In the genomic region with DNA sequence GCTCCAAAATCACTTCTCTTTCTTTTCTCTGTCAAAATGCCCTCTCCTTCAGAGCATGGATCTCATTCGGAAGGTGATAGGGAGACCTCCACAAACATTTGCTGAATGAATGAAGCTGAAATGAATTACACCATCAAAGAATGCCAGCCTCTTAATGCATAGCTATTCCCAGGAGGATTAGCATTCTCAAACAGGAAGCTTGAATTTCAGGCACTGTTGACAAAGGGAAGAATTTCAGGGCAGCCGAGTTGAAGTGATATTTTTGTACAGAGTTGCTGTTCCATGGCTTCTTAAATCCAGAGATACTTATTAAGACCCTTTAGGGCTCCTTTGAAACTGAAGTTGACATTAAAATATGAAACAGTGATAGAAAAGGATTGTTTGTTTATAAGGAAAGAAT, we compare ENCODE assay signal across 17 cellular contexts. TPM values are rescaled to one million over a fixed set of nuclear protein-coding genes. Genes with fewer than 3 reads are reported as not detected.
DNase-seq lines count a peak whose midpoint lies in the region; ATAC-seq and TF ChIP-seq lines count a peak whose summit lies in the region.
"Had no signal": no experiment of that assay in that cellular context is flagged by ENCODE, and none has a peak within 500 bp of the region (broad histone marks: within the 10 kb centered on the region; RNA-seq: fewer than 3 reads in every experiment).

No MANE protein-coding gene starts in this region.

- peaks cover 30% of the 10 kb centered on the region for H3F3A ChIP-seq in GM23248 (ENCODE audit: insufficient read depth)

- H3K4me3 ChIP-seq in A673 (ENCODE audit: low read depth, low read length, poor library complexity, severe bottlenecking) (no peak overlapping the region), GM23248 (no peak overlapping the region), fibroblast of villous mesenchyme (ENCODE audit: low read depth, low read length) (no peak overlapping the region)
- H3K4me3 ChIP-seq: gastrocnemius medialis, stomach had no signal

- H3K27ac ChIP-seq in A673 (ENCODE audit: low read depth, low read length, poor library complexity, severe bottlenecking) (peak overlapping the region; percentile 73), GM23248 (no peak overlapping the region)
- H3K27ac ChIP-seq: gastrocnemius medialis had no signal

- H3K9ac ChIP-seq in GM23248: no peak overlapping the region

- no peaks in the 10 kb centered on the region for H3K36me3 Mint-ChIP-seq in glutamatergic neuron (ENCODE audit: unreplicated experiment)
- H3K36me3 Mint-ChIP-seq in naive thymus-derived CD8-positive, alpha-beta T cell: no peaks in the 10 kb centered on the region
- H3K36me3 Mint-ChIP-seq: activated naive CD8-positive, alpha-beta T cell had no signal

- BruUV-seq in A673 (replicated peaks; lab: Mats Ljungman, UMichigan): no TSS peak

- no peaks in the 10 kb centered on the region for H4K20me1 ChIP-seq in GM23248 (ENCODE audit: insufficient read depth)

- POLR2A ChIA-PET in A673 (lab: Charles Lee; ENCODE audit: low non-redundant PET): interaction anchor here (0.6 kb wide), 1 partner anchor 54 kb away, joined by 4 read pairs; no protein-coding TSS in a partner anchor
- POLR2A ChIA-PET in naive thymus-derived CD8-positive, alpha-beta T cell (lab: Charles Lee): no interaction called here

- no peaks in the 10 kb centered on the region for H3K79me2 ChIP-seq in GM23248 (ENCODE audit: insufficient read depth)

- no peak for TF ChIP-seq CTCF in A673 (conservative IDR thresholded peaks at IDR 0.05; ENCODE audit: low read depth, low read length)
- no peak for TF ChIP-seq CTCF in fibroblast of villous mesenchyme (IDR thresholded peaks at IDR 0.05; ENCODE audit: insufficient read depth, low read depth, low read length)
- no peak for TF ChIP-seq CTCF in glutamatergic neuron (IDR thresholded peaks at IDR 0.05; ENCODE audit: partially characterized antibody, unreplicated experiment)

- H3K27ac Mint-ChIP-seq in glutamatergic neuron (ENCODE audit: unreplicated experiment): no peak overlapping the region
- H3K27ac Mint-ChIP-seq in naive thymus-derived CD8-positive, alpha-beta T cell: peak overlapping the region in 1 of 10 donors; percentile 58
- H3K27ac Mint-ChIP-seq: activated naive CD8-positive, alpha-beta T cell had no signal

- intact Hi-C loops in A673 (cut with micrococcal nuclease; ENCODE audit: unreplicated experiment): no loop called here

- H3K9me3 ChIP-seq in A673 (ENCODE audit: low read depth, low read length, poor library complexity, severe bottlenecking) (no peaks in the 10 kb centered on the region), GM23248 (ENCODE audit: low read depth) (no peaks in the 10 kb centered on the region)
- H3K9me3 ChIP-seq: BE2C, gastrocnemius medialis, stomach had no signal

- no peak for ATAC-seq in naive thymus-derived CD8-positive, alpha-beta T cell
- ATAC-seq: gastrocnemius medialis, HCT116, sciatic nerve had no signal

- CTCF ChIA-PET in A673 (lab: Charles Lee): interaction anchor here (0.6 to 1.5 kb wide), 3 partner anchors 9 to 83 kb away, joined by 3 to 12 read pairs (median 6); no protein-coding TSS in a partner anchor

- peak; percentile 93 for DNase-seq in A673 (ENCODE audit: low spot score)
- DNase-seq in GM23248: peak; percentile 61
- peak; percentile 50 for DNase-seq in SK-MEL-5 (ENCODE audit: low read depth, low spot score)
- DNase-seq in fibroblast of villous mesenchyme (ENCODE audit: low read depth): peak; percentile 55
- no peak for DNase-seq in RKO (ENCODE audit: low spot score)
- DNase-seq in glutamatergic neuron: no peak
- no peak for DNase-seq in naive thymus-derived CD8-positive, alpha-beta T cell
- DNase-seq in kidney tubule cell (ENCODE audit: low spot score): no peak
- DNase-seq: BE2C, gastrocnemius medialis, islet precursor cell, MM.1S, NCI-H226, stomach had no signal

- H3K4me1 ChIP-seq in A673 (ENCODE audit: insufficient read depth, low read length, poor library complexity, severe bottlenecking): peaks cover 51% of the 10 kb centered on the region
- H3K4me1 ChIP-seq in GM23248 (ENCODE audit: insufficient read depth): peaks cover 35% of the 10 kb centered on the region
- H3K4me1 ChIP-seq: BE2C had no signal

- peaks cover 2% of the 10 kb centered on the region for H3K27me3 Mint-ChIP-seq in glutamatergic neuron (ENCODE audit: unreplicated experiment)
- peaks cover 0 to 1% (median 0%) of the 10 kb centered on the region in 5 donors for H3K27me3 Mint-ChIP-seq in naive thymus-derived CD8-positive, alpha-beta T cell
- H3K27me3 Mint-ChIP-seq: activated naive CD8-positive, alpha-beta T cell had no signal

- no peak overlapping the region for H3K4me3 Mint-ChIP-seq in glutamatergic neuron (ENCODE audit: unreplicated experiment)
- no peak overlapping the region for H3K4me3 Mint-ChIP-seq in naive thymus-derived CD8-positive, alpha-beta T cell
- H3K4me3 Mint-ChIP-seq: activated naive CD8-positive, alpha-beta T cell had no signal

- H3K4me2 ChIP-seq in GM23248 (ENCODE audit: unreplicated experiment): no peak overlapping the region

- no peaks in the 10 kb centered on the region for H3K36me3 ChIP-seq in A673 (ENCODE audit: insufficient read depth, low read length, poor library complexity, severe bottlenecking)
- H3K36me3 ChIP-seq in GM23248 (ENCODE audit: low read depth): no peaks in the 10 kb centered on the region
- H3K36me3 ChIP-seq: BE2C had no signal

- in situ Hi-C loops in GM23248 (cut with MboI) (no loop called here), SK-MEL-5 (cut with HindIII; ENCODE audit: low pct_unique_long_range_greater_than_20kb, low sequenced_read_pairs) (no loop called here)

- no peak overlapping the region for H2AFZ ChIP-seq in GM23248

- H3K27me3 ChIP-seq in A673 (replicated peaks; ENCODE audit: insufficient read depth, low read depth, low read length, poor library complexity) (no peaks in the 10 kb centered on the region), GM23248 (replicated peaks; ENCODE audit: insufficient read depth) (no peaks in the 10 kb centered on the region)
- H3K27me3 ChIP-seq: BE2C, gastrocnemius medialis, stomach had no signal

- H3K9me2 ChIP-seq in GM23248 (ENCODE audit: insufficient read depth): no peaks in the 10 kb centered on the region

- H3K9me3 Mint-ChIP-seq in glutamatergic neuron (ENCODE audit: unreplicated experiment): no peaks in the 10 kb centered on the region
- H3K9me3 Mint-ChIP-seq in naive thymus-derived CD8-positive, alpha-beta T cell: no peaks in the 10 kb centered on the region

- 77 to 82% methylated on average over 2 of the region's 2 CpGs for WGBS in GM23248 (ENCODE audit: low coverage in 1 of 2, low lambda C conversion rate in 2 of 2, missing lambda C conversion rate in 2 of 2), 2 experiments

- peaks cover 12% of the 10 kb centered on the region for H3K4me1 Mint-ChIP-seq in glutamatergic neuron (ENCODE audit: low read depth, unreplicated experiment)
- H3K4me1 Mint-ChIP-seq in naive thymus-derived CD8-positive, alpha-beta T cell: peaks cover 0 to 2% (median 0%) of the 10 kb centered on the region in 4 donors

RNA-seq across cellular contexts. Expression of a gene that starts 18.8 kb away (rescaled TPM):
- total RNA-seq in A673 (2021): 12.0 and 14.7 TPM in 2 replicates
- total RNA-seq in GM23248 (2014; rRNA removed; shearing (Covaris generic)): 7.5 and 9.5 TPM in 2 replicates
- 4.5 and 4.9 TPM in 2 replicates for polyA plus RNA-seq in GM23248 (2016; fragmentation: Nextera tagmentation; extraction: Ambion mirVana)
- 12.2 and 13.4 TPM in 2 replicates for total RNA-seq in SK-MEL-5 (2014; rRNA removed; shearing (Covaris generic))
- polyA plus RNA-seq in SK-MEL-5 (2015; cell fraction: cytosol; rRNA removed): 13.7 and 15.6 TPM in 2 replicates
- polyA plus RNA-seq in SK-MEL-5 (2015; cell fraction: nucleus; rRNA removed): 4.9 and 8.7 TPM in 2 replicates
- 7.4 and 9.5 TPM in 2 replicates for total RNA-seq in fibroblast of villous mesenchyme
- 2.5 TPM for total RNA-seq in glutamatergic neuron (ENCODE audit: unreplicated experiment)
- under 1 TPM; 0.30 to 0.44 TPM for total RNA-seq in naive thymus-derived CD8-positive, alpha-beta T cell
- polyA plus RNA-seq in naive thymus-derived CD8-positive, alpha-beta T cell: under 1 TPM in 1 of 3 donors, not detected in 2; 0.06 TPM

RNA-seq across cellular contexts. Expression of a gene that starts 24.7 kb away (rescaled TPM):
- total RNA-seq in A673 (2021) (81.2 and 94.1 TPM in 2 replicates), fibroblast of villous mesenchyme (69.1 and 91.5 TPM in 2 replicates), glutamatergic neuron (ENCODE audit: unreplicated experiment) (67.7 TPM)
- total RNA-seq in GM23248 (2014; rRNA removed; shearing (Covaris generic)): 94.3 and 95.8 TPM in 2 replicates
- 87.0 and 99.9 TPM in 2 replicates for polyA plus RNA-seq in GM23248 (2016; fragmentation: Nextera tagmentation; extraction: Ambion mirVana)
- total RNA-seq in SK-MEL-5 (2014; rRNA removed; shearing (Covaris generic)): 68.3 and 82.2 TPM in 2 replicates
- 97.2 and 111 TPM in 2 replicates for polyA plus RNA-seq in SK-MEL-5 (2015; cell fraction: cytosol; rRNA removed)
- polyA plus RNA-seq in SK-MEL-5 (2015; cell fraction: nucleus; rRNA removed): 20.0 and 38.5 TPM in 2 replicates
- total RNA-seq in naive thymus-derived CD8-positive, alpha-beta T cell: 10 to 100 TPM; 24.8 to 30.0 TPM
- polyA plus RNA-seq in naive thymus-derived CD8-positive, alpha-beta T cell: 100 to 1,000 TPM; 120 to 132 (median 129) TPM

RNA-seq across cellular contexts. Expression of a gene that starts 32.4 kb away (rescaled TPM):
- total RNA-seq in A673 (2021): 0.26 TPM in 1 of 2 replicates, not detected in the other
- total RNA-seq in GM23248 (2014; rRNA removed; shearing (Covaris generic)): not detected in 2 replicates
- not detected in 2 replicates for polyA plus RNA-seq in GM23248 (2016; fragmentation: Nextera tagmentation; extraction: Ambion mirVana)
- 0.16 and 0.18 TPM in 2 replicates for total RNA-seq in SK-MEL-5 (2014; rRNA removed; shearing (Covaris generic))
- 0.12 TPM in 1 of 2 replicates, not detected in the other for polyA plus RNA-seq in SK-MEL-5 (2015; cell fraction: cytosol; rRNA removed)
- 2.9 and 3.6 TPM in 2 replicates for polyA plus RNA-seq in SK-MEL-5 (2015; cell fraction: nucleus; rRNA removed)
- total RNA-seq in fibroblast of villous mesenchyme: not detected in 2 replicates
- not detected for total RNA-seq in glutamatergic neuron (ENCODE audit: unreplicated experiment)
- not detected for total RNA-seq in naive thymus-derived CD8-positive, alpha-beta T cell
- polyA plus RNA-seq in naive thymus-derived CD8-positive, alpha-beta T cell: not detected
- total RNA-seq: gastrocnemius medialis, stomach had no signal

Comparison
In these comparisons a context has a peak if more than half of its experiments do, and no peak if none do; other contexts are left out.
1. DNase-seq: peak in A673 (single experiment), GM23248 (single experiment), SK-MEL-5 (single experiment) and fibroblast of villous mesenchyme (single experiment); none in RKO (single experiment), glutamatergic neuron (single experiment), naive thymus-derived CD8-positive, alpha-beta T cell (0 of 10) and kidney tubule cell (single experiment).